In genomic region chr12:48350249-48351021, GRCh38 we compare ENCODE assay signal across 1 cellular context.
TF ChIP-seq lines count a peak whose summit lies in the region.

TSS of gene ZNF641 (minus strand) at chr12:48350919. CDS start at chr12:48348090, 2,829 bp downstream.

TF ChIP-seq in K562, 482 proteins besides CTCF, POLR2A, EP300 and RAD21 (continued from another document and continues in another):
- peak; percentile 59 for TF ChIP-seq SAP30 (IDR thresholded peaks at IDR 0.05; ENCODE audit: borderline replicate concordance, insufficient read depth, low read depth, low read length, poor library complexity, severe bottlenecking)
- TF ChIP-seq ZNF121 (CRISPR knock-in tag; conservative IDR thresholded peaks at IDR 0.05): no peak
- no peak for TF ChIP-seq ZNF146 (CRISPR knock-in tag; IDR thresholded peaks at IDR 0.05; ENCODE audit: unreplicated experiment)
- TF ChIP-seq ZBTB40 (IDR thresholded peaks at IDR 0.05): 0 out of 2 replicates have a peak, but pooled peaks have one; percentile 45
- no peak for TF ChIP-seq ZBTB40 (CRISPR knock-in tag; IDR thresholded peaks at IDR 0.05)
- peak; percentile 45; the same call in 1 of the 2 replicates for TF ChIP-seq SUPT5H (IDR thresholded peaks at IDR 0.05)
- no peak for TF ChIP-seq NUFIP1 (IDR thresholded peaks at IDR 0.05; ENCODE audit: partially characterized antibody)
- TF ChIP-seq NEUROD1 (IDR thresholded peaks at IDR 0.05; ENCODE audit: borderline replicate concordance, low read depth, low read length, partially characterized antibody): no peak
- peak; percentile 88 for TF ChIP-seq GABPA (tag; conservative IDR thresholded peaks at IDR 0.05; ENCODE audit: low read depth)
- TF ChIP-seq POLR2G (IDR thresholded peaks at IDR 0.05; ENCODE audit: low read depth, low read length): peak; percentile 88
- TF ChIP-seq ARHGAP35 (IDR thresholded peaks at IDR 0.05; ENCODE audit: partially characterized antibody): no peak
- no peak for TF ChIP-seq SAFB (IDR thresholded peaks at IDR 0.05; ENCODE audit: borderline replicate concordance, low read depth, low read length)
- no peak for TF ChIP-seq ESRRB (CRISPR knock-in tag; IDR thresholded peaks at IDR 0.05; ENCODE audit: borderline replicate concordance)
- TF ChIP-seq CREM (IDR thresholded peaks at IDR 0.05; ENCODE audit: low read depth): 0 out of 2 replicates have a peak, but pooled peaks have one; percentile 8
- TF ChIP-seq JUND (IDR thresholded peaks at IDR 0.05; ENCODE audit: borderline replicate concordance, low read depth, low read length): no peak
- no peak for TF ChIP-seq JUND (tag; IDR thresholded peaks at IDR 0.05; ENCODE audit: borderline replicate concordance, low read depth, low read length)
- peak; percentile 56 for TF ChIP-seq ZFX (CRISPR knock-in tag; IDR thresholded peaks at IDR 0.05)
- TF ChIP-seq TCF7L2 (IDR thresholded peaks at IDR 0.05; ENCODE audit: low read depth, low read length): no peak
- TF ChIP-seq ZNF24 (IDR thresholded peaks at IDR 0.05): no peak
- no peak for TF ChIP-seq PML (IDR thresholded peaks at IDR 0.05; ENCODE audit: low read length)
- no peak for TF ChIP-seq AFF1 (IDR thresholded peaks at IDR 0.05; ENCODE audit: low read depth in 1 of 2, partially characterized antibody in 2 of 2)
- TF ChIP-seq CTBP1 (IDR thresholded peaks at IDR 0.05; ENCODE audit: borderline replicate concordance): 0 out of 2 replicates have a peak, but pooled peaks have one; percentile 24
- TF ChIP-seq NR3C1 (CRISPR knock-in tag; IDR thresholded peaks at IDR 0.05): no peak
- no peak for TF ChIP-seq ZNF592 (IDR thresholded peaks at IDR 0.05)
- TF ChIP-seq BRCA1 (IDR thresholded peaks at IDR 0.05): no peak
- TF ChIP-seq BRCA1 (CRISPR knock-in tag; IDR thresholded peaks at IDR 0.05): no peak
- TF ChIP-seq GTF2F1 (IDR thresholded peaks at IDR 0.05; ENCODE audit: low read depth, low read length): no peak
- no peak for TF ChIP-seq ETV1 (tag; conservative IDR thresholded peaks at IDR 0.05; ENCODE audit: low read depth)
- 0 out of 4 replicates have a peak, but pooled peaks of 1 of the 2 experiments have one; percentile 17 for TF ChIP-seq SIN3A (IDR thresholded peaks at IDR 0.05; ENCODE audit: borderline replicate concordance in 2 of 2, control insufficient read depth in 1 of 2, low read depth in 2 of 2, low read length in 2 of 2)
- TF ChIP-seq E2F1 (CRISPR knock-in tag; IDR thresholded peaks at IDR 0.05): no peak
- TF ChIP-seq PRDM10 (IDR thresholded peaks at IDR 0.05; ENCODE audit: partially characterized antibody): no peak
- TF ChIP-seq ZNF311 (CRISPR knock-in tag; IDR thresholded peaks at IDR 0.05): no peak
- TF ChIP-seq DMBX1 (CRISPR knock-in tag; IDR thresholded peaks at IDR 0.05; ENCODE audit: borderline replicate concordance): no peak
- TF ChIP-seq ZNF134 (CRISPR knock-in tag; conservative IDR thresholded peaks at IDR 0.05): no peak
- TF ChIP-seq PHF8 (IDR thresholded peaks at IDR 0.05; ENCODE audit: borderline replicate concordance, low read length): peak; percentile 62; the same call in 1 of the 2 replicates
- 0 out of 2 replicates have a peak, but pooled peaks have one; percentile 24 for TF ChIP-seq SMARCE1 (IDR thresholded peaks at IDR 0.05)
- TF ChIP-seq CEBPB (tag; IDR thresholded peaks at IDR 0.05): no peak
